ENCODE assay signal across 16 cellular contexts in genomic region chr16:88763502-88764053, GRCh38. TPM values are rescaled to one million over a fixed set of nuclear protein-coding genes. Genes with fewer than 3 reads are reported as not detected.
DNase-seq lines count a peak whose midpoint lies in the region; ATAC-seq and TF ChIP-seq lines count a peak whose summit lies in the region.
"Had no signal": no experiment of that assay in that cellular context is flagged by ENCODE, and none has a peak within 500 bp of the region (broad histone marks: within the 10 kb centered on the region; RNA-seq: fewer than 3 reads in every experiment).

No MANE protein-coding gene starts in this region.

- no peak overlapping the region for H3K4me3 Mint-ChIP-seq in mesothelial cell of epicardium
- H3K4me3 Mint-ChIP-seq: activated CD4-positive, alpha-beta memory T cell treated with anti-CD3 and anti-CD28 coated beads for 36 hours; central memory CD8-positive, alpha-beta T cell; memory B cell had no signal

- H3K4me1 ChIP-seq in BLaER1 (peaks cover 97% of the 10 kb centered on the region), esophagus squamous epithelium (peaks cover 36 to 100% (median 62%) of the 10 kb centered on the region in 3 donors)

- no peaks in the 10 kb centered on the region for H3K9me3 Mint-ChIP-seq in mesothelial cell of epicardium
- H3K9me3 Mint-ChIP-seq: activated CD4-positive, alpha-beta memory T cell treated with anti-CD3 and anti-CD28 coated beads for 36 hours; central memory CD8-positive, alpha-beta T cell; memory B cell had no signal

- TF ChIP-seq RAD21 in Ishikawa (IDR thresholded peaks at IDR 0.05; ENCODE audit: low read depth), result no peak

- H3K36me3 ChIP-seq in BLaER1 (peaks cover 56% of the 10 kb centered on the region), esophagus squamous epithelium (peaks cover 0 to 42% (median 0%) of the 10 kb centered on the region in 3 donors)

- 0 out of 2 replicates have a peak overlapping the region, but pooled peaks have one; percentile 18 for H3K27ac ChIP-seq in BLaER1
- H3K27ac ChIP-seq in esophagus squamous epithelium, result peak overlapping the region in 3 of 4 donors; percentile 59 to 86 (median 78)

- ATAC-seq in HG03280 (IDR thresholded peaks at IDR 0.05; ENCODE audit: unreplicated experiment) (no peak), HG02759 (IDR thresholded peaks at IDR 0.05; ENCODE audit: unreplicated experiment) (no peak)

- peaks cover 71% of the 10 kb centered on the region for H3K4me1 Mint-ChIP-seq in mesothelial cell of epicardium

- DNase-seq in esophagus squamous epithelium (lab: John Stamatoyannopoulos, UW), result no peak
- no peak for DNase-seq in mesothelial cell of epicardium (ENCODE audit: low spot score in 2 of 2, unreplicated experiment in 2 of 2)
- DNase-seq in NCI-H774 (lab: John Stamatoyannopoulos, UW), result no peak
- no peak for DNase-seq in dedifferentiated amniotic fluid mesenchymal stem cell (ENCODE audit: extremely low spot score)
- DNase-seq: activated CD4-positive, alpha-beta memory T cell treated with anti-CD3 and anti-CD28 coated beads for 36 hours; activated effector memory CD4-positive, alpha-beta T cell treated with anti-CD3 and anti-CD28 coated beads, Interleukin-2, amount 50 U/mL, for 16 hours; GDM1; NCI-H1417; T-helper 1 cell had no signal

- no peak for TF ChIP-seq EP300 in Ishikawa (IDR thresholded peaks at IDR 0.05; ENCODE audit: borderline replicate concordance)

- no peaks in the 10 kb centered on the region for H3K36me3 Mint-ChIP-seq in mesothelial cell of epicardium
- H3K36me3 Mint-ChIP-seq: activated CD4-positive, alpha-beta memory T cell treated with anti-CD3 and anti-CD28 coated beads for 36 hours had no signal

- intact Hi-C loops in esophagus squamous epithelium (cut with DNase I), result no loop called here

- no peaks in the 10 kb centered on the region for H3K27me3 ChIP-seq in BLaER1
- no peaks in the 10 kb centered on the region for H3K27me3 ChIP-seq in esophagus squamous epithelium
- H3K27me3 ChIP-seq: tibial nerve had no signal

- TF ChIP-seq CTCF in esophagus squamous epithelium (IDR thresholded peaks at IDR 0.05) (peak in 1 of 6 experiments; percentile 6), mesothelial cell of epicardium (IDR thresholded peaks at IDR 0.05; ENCODE audit: unreplicated experiment) (no peak)

- H4K20me1 ChIP-seq in BLaER1, result peaks cover 100% of the 10 kb centered on the region

- H3K27me3 Mint-ChIP-seq in mesothelial cell of epicardium (ENCODE audit: low read depth), result no peaks in the 10 kb centered on the region
- H3K27me3 Mint-ChIP-seq: activated CD4-positive, alpha-beta memory T cell treated with anti-CD3 and anti-CD28 coated beads for 36 hours; central memory CD8-positive, alpha-beta T cell; memory B cell had no signal

- no peak overlapping the region for H3K4me3 ChIP-seq in BLaER1
- H3K4me3 ChIP-seq in esophagus squamous epithelium, result no peak overlapping the region
- H3K4me3 ChIP-seq: tibial nerve had no signal

- H3K27ac Mint-ChIP-seq in mesothelial cell of epicardium, result peak overlapping the region; percentile 98
- H3K27ac Mint-ChIP-seq: activated CD4-positive, alpha-beta memory T cell treated with anti-CD3 and anti-CD28 coated beads for 36 hours; memory B cell had no signal

- H3K9me3 ChIP-seq in BLaER1 (peaks cover 6% of the 10 kb centered on the region; the same call in 1 of the 2 replicates), esophagus squamous epithelium (no peaks in the 10 kb centered on the region)

- 67 to 73% methylated on average over 7 to 9 of the region's 14 CpGs for WGBS in esophagus squamous epithelium, 2 donors

- H3K9ac ChIP-seq in BLaER1, result no peak overlapping the region

- peak overlapping the region; percentile 25 for H3K4me2 ChIP-seq in BLaER1

- TF ChIP-seq POLR2A in esophagus squamous epithelium (IDR thresholded peaks at IDR 0.05), result no peak

TF ChIP-seq in Ishikawa, 13 proteins besides CTCF, POLR2A, EP300 and RAD21:
- TF ChIP-seq REST (IDR thresholded peaks at IDR 0.05; ENCODE audit: low read depth), result no peak
- peak; percentile 28; the same call in 1 of the 2 replicates for TF ChIP-seq TCF12 (IDR thresholded peaks at IDR 0.05; ENCODE audit: low read depth)
- no peak for TF ChIP-seq ZBTB7A (IDR thresholded peaks at IDR 0.05; ENCODE audit: low read depth)
- TF ChIP-seq CREB1 (IDR thresholded peaks at IDR 0.05; ENCODE audit: low read depth), result no peak
- no peak for TF ChIP-seq NFIC (IDR thresholded peaks at IDR 0.05)
- no peak for TF ChIP-seq EGR1 (IDR thresholded peaks at IDR 0.05)
- peak; percentile 76 for TF ChIP-seq TEAD4 (IDR thresholded peaks at IDR 0.05)
- 0 out of 2 replicates have a peak, but pooled peaks have one; percentile 10 for TF ChIP-seq YY1 (IDR thresholded peaks at IDR 0.05; ENCODE audit: low read depth)
- no peak for TF ChIP-seq USF1 (IDR thresholded peaks at IDR 0.05)

RNA-seq across cellular contexts. Expression of gene PIEZO1, which starts 21.4 kb away (rescaled TPM):
- 100 to 1,000 TPM in 2 of 4 donors, 10 to 100 TPM in 2; 46.0 to 131 (median 103) TPM for total RNA-seq in esophagus squamous epithelium
- 148 to 160 TPM (median 151 TPM) in 3 replicates for total RNA-seq in mesothelial cell of epicardium

RNA-seq across cellular contexts. Expression of gene CDT1, which starts 40.0 kb away (rescaled TPM):
- total RNA-seq in esophagus squamous epithelium, result 10 to 100 TPM in 3 of 4 donors, 1 to 10 TPM in 1; 7.7 to 20.7 (median 11.2) TPM
- 14.1 to 15.9 TPM (median 14.6 TPM) in 3 replicates for total RNA-seq in mesothelial cell of epicardium

RNA-seq across cellular contexts. Expression of gene APRT, which starts 48.1 kb away (rescaled TPM):
- total RNA-seq in esophagus squamous epithelium, result 100 to 1,000 TPM; 186 to 314 (median 250) TPM
- 95.9 to 99.2 TPM (median 96.2 TPM) in 3 replicates for total RNA-seq in mesothelial cell of epicardium

RNA-seq across cellular contexts. Expression of gene CTU2, which starts 57.3 kb away (rescaled TPM):
- total RNA-seq in esophagus squamous epithelium (10 to 100 TPM in 1 of 4 donors, 1 to 10 TPM in 3; 4.4 to 13.2 (median 6.3) TPM), mesothelial cell of epicardium (22.2 to 28.2 TPM (median 22.2 TPM) in 3 replicates)

RNA-seq across cellular contexts. Expression of gene RNF166, which starts 57.4 kb away (rescaled TPM):
- total RNA-seq in esophagus squamous epithelium (10 to 100 TPM in 2 of 4 donors, 1 to 10 TPM in 2; 7.1 to 16.8 (median 9.6) TPM), mesothelial cell of epicardium (20.9 to 22.9 TPM (median 21.4 TPM) in 3 replicates)
